ENCODE assay signal across 2 cellular contexts in the genomic region with DNA sequence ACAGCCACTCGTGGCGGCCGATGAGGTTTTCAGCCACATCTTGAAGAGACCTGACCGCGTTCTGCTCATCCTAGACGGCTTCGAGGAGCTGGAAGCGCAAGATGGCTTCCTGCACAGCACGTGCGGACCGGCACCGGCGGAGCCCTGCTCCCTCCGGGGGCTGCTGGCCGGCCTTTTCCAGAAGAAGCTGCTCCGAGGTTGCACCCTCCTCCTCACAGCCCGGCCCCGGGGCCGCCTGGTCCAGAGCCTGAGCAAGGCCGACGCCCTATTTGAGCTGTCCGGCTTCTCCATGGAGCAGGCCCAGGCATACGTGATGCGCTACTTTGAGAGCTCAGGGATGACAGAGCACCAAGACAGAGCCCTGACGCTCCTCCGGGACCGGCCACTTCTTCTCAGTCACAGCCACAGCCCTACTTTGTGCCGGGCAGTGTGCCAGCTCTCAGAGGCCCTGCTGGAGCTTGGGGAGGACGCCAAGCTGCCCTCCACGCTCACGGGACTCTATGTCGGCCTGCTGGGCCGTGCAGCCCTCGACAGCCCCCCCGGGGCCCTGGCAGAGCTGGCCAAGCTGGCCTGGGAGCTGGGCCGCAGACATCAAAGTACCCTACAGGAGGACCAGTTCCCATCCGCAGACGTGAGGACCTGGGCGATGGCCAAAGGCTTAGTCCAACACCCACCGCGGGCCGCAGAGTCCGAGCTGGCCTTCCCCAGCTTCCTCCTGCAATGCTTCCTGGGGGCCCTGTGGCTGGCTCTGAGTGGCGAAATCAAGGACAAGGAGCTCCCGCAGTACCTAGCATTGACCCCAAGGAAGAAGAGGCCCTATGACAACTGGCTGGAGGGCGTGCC.
TF ChIP-seq lines count a peak whose summit lies in the region.

No MANE protein-coding gene starts in this region.

TF ChIP-seq in A549, 52 proteins besides CTCF, POLR2A, EP300 and RAD21 (continued from another document):
- no peak for TF ChIP-seq REST (IDR thresholded peaks at IDR 0.05)
- no peak for TF ChIP-seq TP53 (CRISPR knock-in tag; IDR thresholded peaks at IDR 0.05)
- no peak for TF ChIP-seq MAZ (IDR thresholded peaks at IDR 0.05; ENCODE audit: borderline replicate concordance, low read depth, low read length)
- TF ChIP-seq, protein P1, sequence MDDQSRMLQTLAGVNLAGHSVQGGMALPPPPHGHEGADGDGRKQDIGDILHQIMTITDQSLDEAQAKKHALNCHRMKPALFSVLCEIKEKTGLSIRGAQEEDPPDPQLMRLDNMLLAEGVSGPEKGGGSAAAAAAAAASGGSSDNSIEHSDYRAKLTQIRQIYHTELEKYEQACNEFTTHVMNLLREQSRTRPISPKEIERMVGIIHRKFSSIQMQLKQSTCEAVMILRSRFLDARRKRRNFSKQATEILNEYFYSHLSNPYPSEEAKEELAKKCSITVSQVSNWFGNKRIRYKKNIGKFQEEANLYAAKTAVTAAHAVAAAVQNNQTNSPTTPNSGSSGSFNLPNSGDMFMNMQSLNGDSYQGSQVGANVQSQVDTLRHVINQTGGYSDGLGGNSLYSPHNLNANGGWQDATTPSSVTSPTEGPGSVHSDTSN (IDR thresholded peaks at IDR 0.05) = no peak
- no peak for TF ChIP-seq NFE2L2 (conservative IDR thresholded peaks at IDR 0.05; ENCODE audit: low read length)
- TF ChIP-seq GATA3 (IDR thresholded peaks at IDR 0.05; ENCODE audit: borderline replicate concordance) = no peak
- no peak for TF ChIP-seq MAX (IDR thresholded peaks at IDR 0.05)
- TF ChIP-seq, protein P2, sequence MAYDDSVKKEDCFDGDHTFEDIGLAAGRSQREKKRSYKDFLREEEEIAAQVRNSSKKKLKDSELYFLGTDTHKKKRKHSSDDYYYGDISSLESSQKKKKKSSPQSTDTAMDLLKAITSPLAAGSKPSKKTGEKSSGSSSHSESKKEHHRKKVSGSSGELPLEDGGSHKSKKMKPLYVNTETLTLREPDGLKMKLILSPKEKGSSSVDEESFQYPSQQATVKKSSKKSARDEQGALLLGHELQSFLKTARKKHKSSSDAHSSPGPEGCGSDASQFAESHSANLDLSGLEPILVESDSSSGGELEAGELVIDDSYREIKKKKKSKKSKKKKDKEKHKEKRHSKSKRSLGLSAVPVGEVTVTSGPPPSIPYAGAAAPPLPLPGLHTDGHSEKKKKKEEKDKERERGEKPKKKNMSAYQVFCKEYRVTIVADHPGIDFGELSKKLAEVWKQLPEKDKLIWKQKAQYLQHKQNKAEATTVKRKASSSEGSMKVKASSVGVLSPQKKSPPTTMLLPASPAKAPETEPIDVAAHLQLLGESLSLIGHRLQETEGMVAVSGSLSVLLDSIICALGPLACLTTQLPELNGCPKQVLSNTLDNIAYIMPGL (CRISPR knock-in tag; IDR thresholded peaks at IDR 0.05; ENCODE audit: borderline replicate concordance) = no peak
- TF ChIP-seq ZFP36 (IDR thresholded peaks at IDR 0.05; ENCODE audit: borderline replicate concordance, partially characterized antibody) = no peak

TF ChIP-seq in Ishikawa, 13 proteins besides CTCF, POLR2A, EP300 and RAD21 (continued from another document):
- no peak for TF ChIP-seq REST (IDR thresholded peaks at IDR 0.05; ENCODE audit: low read depth)
- TF ChIP-seq FOXM1 (IDR thresholded peaks at IDR 0.05; ENCODE audit: borderline replicate concordance, low read depth) = no peak
- no peak for TF ChIP-seq CEBPB (IDR thresholded peaks at IDR 0.05)
- no peak for TF ChIP-seq MAX (IDR thresholded peaks at IDR 0.05)
- TF ChIP-seq NFIC (IDR thresholded peaks at IDR 0.05) = peak; percentile 57
- no peak for TF ChIP-seq TEAD4 (IDR thresholded peaks at IDR 0.05)
